9 cellular contexts compared by ENCODE assay signal in the genomic region with DNA sequence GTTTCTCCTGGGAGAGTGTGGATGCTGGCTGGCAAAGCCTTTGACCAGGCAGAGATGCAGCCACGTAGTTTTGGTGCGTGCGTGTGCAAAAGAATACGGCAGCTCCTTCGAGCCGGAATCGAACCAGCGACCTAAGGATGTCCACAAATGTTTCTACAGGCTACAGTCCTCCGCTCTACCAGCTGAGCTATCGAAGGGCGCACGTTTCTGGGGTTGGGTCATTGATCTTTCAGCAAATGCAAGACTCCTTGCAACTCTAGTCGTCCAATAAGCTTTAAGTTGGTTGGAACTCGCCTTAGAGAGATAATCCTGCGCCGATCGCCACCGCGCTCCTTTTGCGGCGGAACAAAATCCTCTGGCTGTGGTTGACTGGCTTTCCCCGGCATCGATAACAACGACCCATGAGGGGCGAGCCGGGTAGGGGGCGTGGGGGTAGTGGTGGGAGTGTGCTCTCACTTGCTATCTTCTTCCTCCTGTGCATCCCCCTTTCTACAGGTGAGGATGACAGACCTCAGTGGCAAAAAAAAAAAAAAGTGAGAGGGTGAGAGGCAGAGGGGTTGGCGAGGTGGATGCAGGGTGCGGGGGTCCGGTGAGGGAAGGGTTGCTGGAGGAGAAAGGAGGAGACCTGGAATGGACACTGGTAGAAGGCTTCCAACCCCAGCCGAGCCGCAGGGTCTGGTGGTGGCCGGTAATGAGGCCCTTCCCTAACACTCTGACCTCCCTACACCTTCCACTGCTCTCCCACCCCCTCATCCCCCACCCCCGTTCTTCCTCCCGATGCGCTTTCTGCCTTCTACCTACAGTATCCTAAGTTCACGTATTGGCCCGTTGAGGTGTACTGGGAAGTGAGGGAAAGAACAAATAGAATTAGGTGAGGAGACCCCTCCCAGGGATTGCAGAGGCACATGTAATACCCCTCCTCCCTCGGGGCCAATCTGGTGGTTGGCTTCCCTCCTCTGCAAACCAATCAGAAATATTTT. TPM values are rescaled to one million over a fixed set of nuclear protein-coding genes. Genes with fewer than 3 reads are reported as not detected.
DNase-seq lines count a peak whose midpoint lies in the region; ATAC-seq, FAIRE-seq and TF ChIP-seq lines count a peak whose summit lies in the region.
"Had no signal": no experiment of that assay in that cellular context is flagged by ENCODE, and none has a peak within 500 bp of the region (broad histone marks: within the 10 kb centered on the region; RNA-seq: fewer than 3 reads in every experiment).

No MANE protein-coding gene starts in this region.

- peaks cover 18 to 34% (median 31%) of the 10 kb centered on the region in 7 donors for H3K4me1 Mint-ChIP-seq in naive thymus-derived CD4-positive, alpha-beta T cell

- H3K4me3 Mint-ChIP-seq in naive thymus-derived CD4-positive, alpha-beta T cell, result peak overlapping the region; percentile 43 to 73 (median 61)

- peak overlapping the region; percentile 59 for H3K9ac ChIP-seq in NT2/D1 (ENCODE audit: insufficient read length, low read depth)
- H3K9ac ChIP-seq in K562 (ENCODE audit: insufficient read depth in 1 of 2, low read depth in 2 of 2, low read length in 2 of 2), result peak overlapping the region in 1 of 2 experiments; percentile 84; a peak in 1 of 4 replicates

- peak; percentile 89 for FAIRE-seq in K562 (lab: Jason Lieb, UNC)

- H3K9me3 Mint-ChIP-seq in naive thymus-derived CD4-positive, alpha-beta T cell, result peaks cover 0 to 5% (median 0%) of the 10 kb centered on the region in 11 donors

- H4K20me1 ChIP-seq in K562 (replicated peaks; ENCODE audit: control insufficient read depth, insufficient read depth, low read length), result peaks cover 7% of the 10 kb centered on the region; the same call in 1 of the 2 replicates

- CTCF ChIA-PET in K562 (lab: Yijun Ruan, JAX; ENCODE audit: low intra/inter-chr PET ratio), result no interaction called here
- CTCF ChIA-PET in naive thymus-derived CD4-positive, alpha-beta T cell (lab: Charles Lee), result interaction anchor here (0.7 kb wide), 1 partner anchor 136 kb away, joined by 4 read pairs; no protein-coding TSS in a partner anchor

- DNase-seq in NT2/D1 (ENCODE audit: low read depth, low spot score), result peak; percentile 81
- DNase-seq in K562 (ENCODE audit: extremely low read depth in 1 of 4, low spot score in 3 of 4), result peak; percentile 22 to 82 (median 38)
- peak in 8 of 9 donors; percentile 22 to 61 (median 36) for DNase-seq in naive thymus-derived CD4-positive, alpha-beta T cell
- no peak for DNase-seq in SHP77 (lab: John Stamatoyannopoulos, UW)
- DNase-seq in left ventricle myocardium superior, result no peak
- no peak for DNase-seq in medulla oblongata (ENCODE audit: extremely low spot score)

- H3K27ac ChIP-seq in K562 (ENCODE audit: extremely low read depth, low read depth, low read length), result no peak overlapping the region
- H3K27ac ChIP-seq in naive thymus-derived CD4-positive, alpha-beta T cell (ENCODE audit: low read depth, low read length), result no peak overlapping the region
- H3K27ac ChIP-seq: ovary had no signal

- BruUV-seq in K562 (replicated peaks; lab: Mats Ljungman, UMichigan), result no TSS peak

- H3K79me2 ChIP-seq in K562 (ENCODE audit: control insufficient read depth, insufficient read depth, low read length), result no peaks in the 10 kb centered on the region

- H3K9me1 ChIP-seq in K562 (ENCODE audit: control insufficient read depth, insufficient read depth, low read length), result no peaks in the 10 kb centered on the region

- H3K36me3 ChIP-seq in NT2/D1 (ENCODE audit: insufficient read depth, insufficient read length, low read length), result no peaks in the 10 kb centered on the region
- no peaks in the 10 kb centered on the region for H3K36me3 ChIP-seq in K562 (ENCODE audit: control insufficient read depth, insufficient read depth, low read length)
- H3K36me3 ChIP-seq in naive thymus-derived CD4-positive, alpha-beta T cell (ENCODE audit: control insufficient read depth in 2 of 3, insufficient read depth in 3 of 3, low read length in 3 of 3), result no peaks in the 10 kb centered on the region
- H3K36me3 ChIP-seq: ovary had no signal

- in situ Hi-C loops in K562 (cut with MboI), result no loop called here

- H3K9me3 ChIP-seq in NT2/D1 (ENCODE audit: insufficient read depth, low read length) (no peaks in the 10 kb centered on the region), K562 (replicated peaks; ENCODE audit: control insufficient read depth, insufficient read depth, low read depth, low read length) (no peaks in the 10 kb centered on the region)
- H3K9me3 ChIP-seq in naive thymus-derived CD4-positive, alpha-beta T cell (ENCODE audit: control insufficient read depth in 2 of 3, low read length in 3 of 3), result no peaks in the 10 kb centered on the region
- H3K9me3 ChIP-seq: ovary had no signal

- no peak for TF ChIP-seq CTCF in K562 (IDR thresholded peaks at IDR 0.05 in 2 of 3, conservative IDR thresholded peaks at IDR 0.05 in 1 of 3; ENCODE audit: insufficient read depth in 2 of 3, low read depth in 1 of 3, low read length in 3 of 3)

- TF ChIP-seq RAD21 in K562 (CRISPR knock-in tag; conservative IDR thresholded peaks at IDR 0.05 in 1 of 2, IDR thresholded peaks at IDR 0.05 in 1 of 2), result peak in 1 of 2 experiments; percentile 8; a peak in 1 of 4 replicates

- whole genome bisulfite sequencing in K562 (ENCODE audit: insufficient coverage, low coverage, missing lambda C conversion rate), result 2% methylated on average over 30 of the region's 39 CpGs

- H3K27ac Mint-ChIP-seq in naive thymus-derived CD4-positive, alpha-beta T cell, result peak overlapping the region in 1 of 9 donors; percentile 69

- H3K27me3 ChIP-seq in NT2/D1 (ENCODE audit: insufficient read depth, insufficient read length) (peaks cover 29% of the 10 kb centered on the region), K562 (ENCODE audit: control insufficient read depth in 2 of 2, insufficient read depth in 2 of 2, low read length in 2 of 2) (peaks cover 0 to 12% of the 10 kb centered on the region in 2 experiments; a peak in 1 of 5 replicates)
- peaks cover 9 to 25% of the 10 kb centered on the region in 2 donors for H3K27me3 ChIP-seq in naive thymus-derived CD4-positive, alpha-beta T cell (ENCODE audit: control insufficient read depth in 2 of 2, insufficient read depth in 2 of 2, low read length in 2 of 2)
- H3K27me3 ChIP-seq: ovary had no signal

- peak; percentile 32; the same call in 1 of the 2 replicates for TF ChIP-seq EP300 in K562 (IDR thresholded peaks at IDR 0.05; ENCODE audit: low read length)

- ATAC-seq in GM18868 (IDR thresholded peaks at IDR 0.05; ENCODE audit: unreplicated experiment) (peak; percentile 66), K562 (peak; percentile 83), GM21737 (IDR thresholded peaks at IDR 0.05; ENCODE audit: unreplicated experiment) (no peak), left ventricle myocardium superior (no peak)
- ATAC-seq in naive thymus-derived CD4-positive, alpha-beta T cell, result peak; percentile 56

- H3K4me2 ChIP-seq in K562 (ENCODE audit: insufficient read depth, low read length), result peak overlapping the region; percentile 69

- POLR2A ChIA-PET in K562 (lab: Yijun Ruan, JAX), result interaction anchor here (0.9 to 1.0 kb wide), 2 partner anchors 11 to 20 kb away, joined by 3 to 4 read pairs; no protein-coding TSS in a partner anchor
- POLR2A ChIA-PET in naive thymus-derived CD4-positive, alpha-beta T cell (lab: Charles Lee), result no interaction called here

- peak overlapping the region; percentile 44 for H3K4me3 ChIP-seq in NT2/D1 (ENCODE audit: insufficient read length, low read depth)
- H3K4me3 ChIP-seq in K562, result peak overlapping the region; percentile 45
- no peak overlapping the region for H3K4me3 ChIP-seq in naive thymus-derived CD4-positive, alpha-beta T cell (ENCODE audit: low read length)
- H3K4me3 ChIP-seq: ovary had no signal

- H3K36me3 Mint-ChIP-seq in naive thymus-derived CD4-positive, alpha-beta T cell, result peaks cover 0 to 7% (median 0%) of the 10 kb centered on the region in 5 donors

- peak overlapping the region; percentile 49; the same call in 1 of the 2 replicates for H2AFZ ChIP-seq in K562 (ENCODE audit: low read depth, low read length)

- H3K4me1 ChIP-seq in NT2/D1 (ENCODE audit: insufficient read depth, insufficient read length), result peaks cover under 1% of the 10 kb centered on the region
- peaks cover 6 to 15% of the 10 kb centered on the region in 2 experiments; a peak in 3 of 5 replicates for H3K4me1 ChIP-seq in K562 (replicated peaks in 1 of 2; ENCODE audit: control insufficient read depth in 2 of 2, insufficient read depth in 2 of 2, low read length in 2 of 2)
- peaks cover 0 to 6% of the 10 kb centered on the region in 2 donors for H3K4me1 ChIP-seq in naive thymus-derived CD4-positive, alpha-beta T cell (ENCODE audit: control insufficient read depth in 2 of 2, insufficient read depth in 2 of 2, low read length in 2 of 2)

- TF ChIP-seq POLR2A in K562 (conservative IDR thresholded peaks at IDR 0.05), result no peak

- H3K27me3 Mint-ChIP-seq in naive thymus-derived CD4-positive, alpha-beta T cell, result peaks cover 71 to 78% (median 73%) of the 10 kb centered on the region in 5 donors

- intact Hi-C loops in K562 (cut with micrococcal nuclease), result no loop called here
- intact Hi-C loops in naive thymus-derived CD4-positive, alpha-beta T cell (cut with micrococcal nuclease), result loop anchor here (1.0 to 5.0 kb wide), 3 partner anchors 23 to 41 kb away; no protein-coding TSS in a partner anchor
- intact Hi-C loops in left ventricle myocardium superior (cut with micrococcal nuclease), result no loop called here

RNA-seq across cellular contexts. Expression of a gene that starts 11.8 kb away (rescaled TPM):
- total RNA-seq in K562 (2011; cell fraction: chromatin; rRNA removed; ENCODE audit: low replicate concordance), result not detected in 2 replicates
- total RNA-seq in K562 (2011; cell fraction: nucleolus; rRNA removed), result not detected in 2 replicates
- not detected in 2 replicates for total RNA-seq in K562 (2011; cell fraction: nucleoplasm; rRNA removed)
- total RNA-seq in K562 (2014; rRNA removed), result not detected in 2 replicates
- not detected in 2 replicates for total RNA-seq in K562 (2014; rRNA removed; fragmentation: Illumina TruSeq; extraction: Trizol)
- total RNA-seq in K562 (2015; rRNA removed; fragmentation: Illumina TruSeq; extraction: Trizol), result not detected in 2 replicates
- not detected in 2 replicates for total RNA-seq in K562 (2021)
- not detected in 2 replicates for polyA plus RNA-seq in K562 (2011; rRNA removed)
- not detected in 2 replicates for polyA plus RNA-seq in K562 (2011; cell fraction: cytosol; rRNA removed)
- not detected in 2 replicates for polyA plus RNA-seq in K562 (2011; cell fraction: nucleus; rRNA removed)
- polyA plus RNA-seq in K562 (2012), result not detected in 2 replicates
- not detected in 2 replicates for polyA plus RNA-seq in K562 (2014; fragmentation: Illumina TruSeq; extraction: Trizol)
- not detected for polyA plus RNA-seq in K562 (2014; fragmentation: Nextera tagmentation; extraction: Ambion mirVana)
- not detected in 2 replicates for polyA plus RNA-seq in K562 (2014; rRNA removed)
- polyA minus RNA-seq in K562 (2011; rRNA and poly(A)+ RNA removed), result not detected in 2 replicates
- not detected in 2 replicates for polyA minus RNA-seq in K562 (2011; cell fraction: cytosol; rRNA and poly(A)+ RNA removed)
- not detected in 2 replicates for polyA minus RNA-seq in K562 (2011; cell fraction: nucleus; rRNA and poly(A)+ RNA removed)
- not detected for total RNA-seq in naive thymus-derived CD4-positive, alpha-beta T cell
- polyA plus RNA-seq in naive thymus-derived CD4-positive, alpha-beta T cell, result not detected
- not detected for total RNA-seq in left ventricle myocardium superior
- total RNA-seq: ovary had no signal
- polyA plus RNA-seq: ovary had no signal

RNA-seq across cellular contexts. Expression of a gene that starts 31.1 kb away (rescaled TPM):
- not detected in 2 replicates for total RNA-seq in K562 (2011; cell fraction: chromatin; rRNA removed; ENCODE audit: low replicate concordance)
- 0.13 TPM in 1 of 2 replicates, not detected in the other for total RNA-seq in K562 (2011; cell fraction: nucleolus; rRNA removed)
- 0.38 TPM in 1 of 2 replicates, not detected in the other for total RNA-seq in K562 (2011; cell fraction: nucleoplasm; rRNA removed)
- total RNA-seq in K562 (2014; rRNA removed) (0.09 and 0.12 TPM in 2 replicates), K562 (2014; rRNA removed; fragmentation: Illumina TruSeq; extraction: Trizol) (0.22 TPM in 1 of 2 replicates, not detected in the other), K562 (2015; rRNA removed; fragmentation: Illumina TruSeq; extraction: Trizol) (not detected in 2 replicates), K562 (2021) (0.22 and 0.29 TPM in 2 replicates), left ventricle myocardium superior (8.1 TPM)
- polyA plus RNA-seq in K562 (2011; rRNA removed) (0.10 and 0.53 TPM in 2 replicates), K562 (2014; fragmentation: Illumina TruSeq; extraction: Trizol) (0.09 TPM in 1 of 2 replicates, not detected in the other), K562 (2014; fragmentation: Nextera tagmentation; extraction: Ambion mirVana) (under 1 TPM; 0.13 to 0.14 TPM), K562 (2014; rRNA removed) (not detected in 2 replicates)
- 0.12 and 0.46 TPM in 2 replicates for polyA plus RNA-seq in K562 (2011; cell fraction: cytosol; rRNA removed)
- 0.11 and 0.18 TPM in 2 replicates for polyA plus RNA-seq in K562 (2011; cell fraction: nucleus; rRNA removed)
- 0.14 and 0.64 TPM in 2 replicates for polyA plus RNA-seq in K562 (2012)
- 0.39 TPM in 1 of 2 replicates, not detected in the other for polyA minus RNA-seq in K562 (2011; rRNA and poly(A)+ RNA removed)
- not detected in 2 replicates for polyA minus RNA-seq in K562 (2011; cell fraction: cytosol; rRNA and poly(A)+ RNA removed)
- not detected in 2 replicates for polyA minus RNA-seq in K562 (2011; cell fraction: nucleus; rRNA and poly(A)+ RNA removed)
- 1 to 10 TPM in 1 of 5 experiments, under 1 TPM in 4; 0.17 to 4.2 (median 0.43) TPM for total RNA-seq in naive thymus-derived CD4-positive, alpha-beta T cell
- under 1 TPM in 1 of 2 donors, not detected in 1; 0.83 TPM for polyA plus RNA-seq in naive thymus-derived CD4-positive, alpha-beta T cell

RNA-seq across cellular contexts. Expression of a gene that starts 35.3 kb away (rescaled TPM):
- total RNA-seq in K562 (2011; cell fraction: chromatin; rRNA removed; ENCODE audit: low replicate concordance), result not detected in 2 replicates
- not detected in 2 replicates for total RNA-seq in K562 (2011; cell fraction: nucleolus; rRNA removed)
- not detected in 2 replicates for total RNA-seq in K562 (2011; cell fraction: nucleoplasm; rRNA removed)
- total RNA-seq in K562 (2014; rRNA removed) (0.73 TPM in 1 of 2 replicates, not detected in the other), K562 (2014; rRNA removed; fragmentation: Illumina TruSeq; extraction: Trizol) (not detected in 2 replicates), K562 (2015; rRNA removed; fragmentation: Illumina TruSeq; extraction: Trizol) (not detected in 2 replicates), K562 (2021) (0.42 and 0.44 TPM in 2 replicates), left ventricle myocardium superior (4.0 TPM)
- polyA plus RNA-seq in K562 (2011; rRNA removed) (0.12 and 0.22 TPM in 2 replicates), K562 (2014; fragmentation: Illumina TruSeq; extraction: Trizol) (0.26 TPM in 1 of 2 replicates, not detected in the other), K562 (2014; fragmentation: Nextera tagmentation; extraction: Ambion mirVana) (under 1 TPM; 0.21 to 0.34 TPM), K562 (2014; rRNA removed) (0.96 TPM in 1 of 2 replicates, not detected in the other)
- 0.18 and 0.42 TPM in 2 replicates for polyA plus RNA-seq in K562 (2011; cell fraction: cytosol; rRNA removed)
- not detected in 2 replicates for polyA plus RNA-seq in K562 (2011; cell fraction: nucleus; rRNA removed)
- polyA plus RNA-seq in K562 (2012), result 0.27 and 0.37 TPM in 2 replicates
- not detected in 2 replicates for polyA minus RNA-seq in K562 (2011; rRNA and poly(A)+ RNA removed)
- polyA minus RNA-seq in K562 (2011; cell fraction: cytosol; rRNA and poly(A)+ RNA removed), result not detected in 2 replicates
- polyA minus RNA-seq in K562 (2011; cell fraction: nucleus; rRNA and poly(A)+ RNA removed), result not detected in 2 replicates
- total RNA-seq in naive thymus-derived CD4-positive, alpha-beta T cell, result 1 to 10 TPM in 3 of 5 experiments, not detected in 2; 1.6 to 3.5 (median 1.7) TPM
- polyA plus RNA-seq in naive thymus-derived CD4-positive, alpha-beta T cell, result under 1 TPM in 1 of 2 donors, not detected in 1; 0.40 TPM

Comparison
In these comparisons a context has a peak if more than half of its experiments do, and no peak if none do; other contexts are left out.
1. ATAC-seq: peak in GM18868 (single experiment), K562 (single experiment) and naive thymus-derived CD4-positive, alpha-beta T cell (single experiment); none in GM21737 (single experiment) and left ventricle myocardium superior (single experiment).
2. DNase-seq: peak in NT2/D1 (single experiment), K562 (4 of 4) and naive thymus-derived CD4-positive, alpha-beta T cell (8 of 9); none in SHP77 (0 of 2), left ventricle myocardium superior (single experiment) and medulla oblongata (single experiment).
3. intact Hi-C loops: an anchor here in naive thymus-derived CD4-positive, alpha-beta T cell (1.0 to 5.0 kb wide); none called in K562 and left ventricle myocardium superior.